In the genomic region with DNA sequence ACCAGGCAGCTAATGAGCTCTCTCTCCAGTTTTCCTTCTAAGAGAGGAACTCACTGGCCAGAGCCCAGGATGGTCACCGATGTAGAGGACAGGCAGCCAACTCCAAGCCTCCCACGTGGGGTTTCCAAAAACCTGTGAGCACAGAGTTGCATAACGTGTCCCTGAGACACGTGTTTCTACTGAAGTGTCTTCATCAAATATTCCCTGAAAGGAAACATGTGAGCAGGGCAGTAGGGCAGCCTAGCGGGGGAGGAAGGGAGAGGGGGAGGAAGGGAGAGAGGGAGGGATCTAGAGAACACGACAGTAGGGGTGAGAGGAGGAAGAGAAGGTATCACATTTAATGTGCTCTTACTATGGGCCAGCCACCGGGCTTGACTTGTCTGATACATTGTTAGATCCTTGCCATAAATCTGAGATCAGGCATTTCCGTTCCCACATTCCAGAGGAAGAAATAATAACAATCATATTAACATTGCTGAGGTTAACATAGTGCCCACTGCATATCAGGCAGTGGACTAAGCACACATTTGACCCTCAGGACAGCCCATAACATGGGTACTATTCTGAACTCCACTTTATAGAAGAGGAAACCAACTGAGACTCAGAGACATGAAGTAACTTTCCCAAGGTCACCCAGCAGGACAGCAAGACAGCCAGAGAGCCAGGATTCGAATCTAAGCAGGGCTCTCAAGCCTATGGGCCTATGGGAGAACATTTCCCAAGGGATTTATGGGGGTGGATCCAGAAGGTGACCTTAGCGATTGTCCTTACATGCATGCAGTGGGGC, we compare ENCODE assay signal across 1 cellular context.
TF ChIP-seq lines count a peak whose summit lies in the region.

No MANE protein-coding gene starts in this region.

TF ChIP-seq in A549, 52 proteins besides CTCF, POLR2A, EP300 and RAD21 (continued from another document):
- TF ChIP-seq RFX5 (IDR thresholded peaks at IDR 0.05), result no peak
